Comparison of ENCODE assay signal across 19 cellular contexts in genomic region chr16:84999857-85000480, GRCh38. TPM values are rescaled to one million over a fixed set of nuclear protein-coding genes. Genes with fewer than 3 reads are reported as not detected.
DNase-seq lines count a peak whose midpoint lies in the region; TF ChIP-seq lines count a peak whose summit lies in the region.
"Had no signal": no experiment of that assay in that cellular context is flagged by ENCODE, and none has a peak within 500 bp of the region (broad histone marks: within the 10 kb centered on the region; RNA-seq: fewer than 3 reads in every experiment).

No MANE protein-coding gene starts in this region.

- H3K9me3 Mint-ChIP-seq in chondrocyte (ENCODE audit: low read depth) = no peaks in the 10 kb centered on the region
- H3K9me3 Mint-ChIP-seq in mesothelial cell of epicardium = no peaks in the 10 kb centered on the region
- H3K9me3 Mint-ChIP-seq: activated T-helper 2 cell treated with anti-CD3 and anti-CD28 coated beads, Interferon-gamma antibody, Interleukin-2, Interleukin-4, amounts not matched to agents 10 μg/mL and 5 μg/mL and 100 μg/mL, durations not matched to agents 14 hours and 24 hours and 36 hours; brain; H9; neural progenitor cell had no signal

- peak; percentile 76 for DNase-seq in HPDE6-E6E7 (ENCODE audit: extremely low spot score)
- no peak for DNase-seq in chondrocyte (ENCODE audit: low spot score)
- no peak for DNase-seq in mesothelial cell of epicardium (ENCODE audit: low spot score in 2 of 2, unreplicated experiment in 2 of 2)
- DNase-seq in suprapubic skin (ENCODE audit: low spot score in 2 of 2) = no peak
- no peak for DNase-seq in mesenteric fat pad (ENCODE audit: low spot score)
- DNase-seq in activated gamma-delta T cell (lab: John Stamatoyannopoulos, UW) = no peak
- DNase-seq in effector CD8-positive, alpha-beta T cell (lab: John Stamatoyannopoulos, UW) = no peak
- DNase-seq in C1 segment of cervical spinal cord (lab: John Stamatoyannopoulos, UW) = no peak
- DNase-seq: activated CD4-positive, alpha-beta T cell treated with anti-CD3 and anti-CD28 coated beads, Interleukin-2, amount 50 U/mL, for 4 hours; H9; heart right ventricle; NCI-H187 treated with DMSO at 0.1 percent for 48 hours; NCI-H69; Right ventricle myocardium superior; spleen had no signal

- H3K27me3 Mint-ChIP-seq in chondrocyte (ENCODE audit: low read depth) = no peaks in the 10 kb centered on the region
- no peaks in the 10 kb centered on the region for H3K27me3 Mint-ChIP-seq in mesothelial cell of epicardium (ENCODE audit: low read depth)
- H3K27me3 Mint-ChIP-seq: B cell had no signal

- H3K4me3 Mint-ChIP-seq in chondrocyte (ENCODE audit: unreplicated experiment) (no peak overlapping the region), mesothelial cell of epicardium (no peak overlapping the region)
- H3K4me3 Mint-ChIP-seq: B cell, H9, neural progenitor cell had no signal

- H3K9me3 ChIP-seq in suprapubic skin = no peaks in the 10 kb centered on the region
- H3K9me3 ChIP-seq: heart right ventricle, spleen had no signal

- TF ChIP-seq CTCF in chondrocyte (IDR thresholded peaks at IDR 0.05) (no peak), mesothelial cell of epicardium (IDR thresholded peaks at IDR 0.05; ENCODE audit: unreplicated experiment) (no peak), suprapubic skin (IDR thresholded peaks at IDR 0.05) (no peak)

- H3K4me3 ChIP-seq in suprapubic skin = no peak overlapping the region
- H3K4me3 ChIP-seq: heart right ventricle, neural progenitor cell, spleen had no signal

- peaks cover 84% of the 10 kb centered on the region for H3K4me1 ChIP-seq in suprapubic skin

- no peak for TF ChIP-seq POLR2A in suprapubic skin (IDR thresholded peaks at IDR 0.05)

- H3K36me3 ChIP-seq in suprapubic skin = peaks cover 7% of the 10 kb centered on the region
- H3K36me3 ChIP-seq: neural progenitor cell had no signal

- peaks cover 82% of the 10 kb centered on the region for H3K4me1 Mint-ChIP-seq in chondrocyte (ENCODE audit: low read depth)
- peaks cover 36% of the 10 kb centered on the region for H3K4me1 Mint-ChIP-seq in mesothelial cell of epicardium

- WGBS in suprapubic skin = 70% methylated on average over 11 of the region's 11 CpGs

- TF ChIP-seq EP300 in suprapubic skin (IDR thresholded peaks at IDR 0.05) = no peak

- H3K27me3 ChIP-seq in suprapubic skin = no peaks in the 10 kb centered on the region
- H3K27me3 ChIP-seq: heart right ventricle, neural progenitor cell, spleen had no signal

- H3K27ac Mint-ChIP-seq in chondrocyte (ENCODE audit: unreplicated experiment) (peak overlapping the region; percentile 90), mesothelial cell of epicardium (peak overlapping the region; percentile 97)
- H3K27ac Mint-ChIP-seq: B cell had no signal

- H3K27ac ChIP-seq in suprapubic skin = peak overlapping the region; percentile 74

- no peaks in the 10 kb centered on the region for H3K36me3 Mint-ChIP-seq in chondrocyte (ENCODE audit: low read depth)
- peaks cover 11% of the 10 kb centered on the region for H3K36me3 Mint-ChIP-seq in mesothelial cell of epicardium

RNA-seq across cellular contexts. Expression of gene ZDHHC7, which starts 11.4 kb away (rescaled TPM):
- total RNA-seq in chondrocyte = 45.3 to 51.6 TPM (median 50.2 TPM) in 3 replicates
- 45.4 to 47.9 TPM (median 45.7 TPM) in 3 replicates for total RNA-seq in mesothelial cell of epicardium
- total RNA-seq in suprapubic skin = 10 to 100 TPM; 45.9 to 65.5 (median 54.3) TPM
- 45.6 TPM for total RNA-seq in mesenteric fat pad

RNA-seq across cellular contexts. Expression of gene KIAA0513, which starts 27.6 kb away (rescaled TPM):
- 10.4 to 13.0 TPM (median 11.6 TPM) in 3 replicates for total RNA-seq in chondrocyte
- total RNA-seq in mesothelial cell of epicardium = 6.0 to 7.5 TPM (median 6.8 TPM) in 3 replicates
- 10 to 100 TPM; 23.7 to 32.3 (median 26.6) TPM for total RNA-seq in suprapubic skin
- 12.7 TPM for total RNA-seq in mesenteric fat pad
